9 cellular contexts compared by ENCODE assay signal in genomic region chr11:2137202-2138071, GRCh38. TPM values are rescaled to one million over a fixed set of nuclear protein-coding genes. Genes with fewer than 3 reads are reported as not detected.
A peak's percentile ranks its signal among the peaks of the same experiment; 100 is the strongest.
DNase-seq lines count a peak whose midpoint lies in the region; ATAC-seq and TF ChIP-seq lines count a peak whose summit lies in the region.
"Had no signal": no experiment of that assay in that cellular context is flagged by ENCODE, and none has a peak within 500 bp of the region (broad histone marks: within the 10 kb centered on the region; RNA-seq: fewer than 3 reads in every experiment).

No MANE protein-coding gene starts in this region.

- no peak for TF ChIP-seq CTCF in gastroesophageal sphincter (IDR thresholded peaks at IDR 0.05)

- peak overlapping the region; percentile 52; the same call in 1 of the 2 replicates for H3K27ac ChIP-seq in SJCRH30
- peak overlapping the region in 1 of 4 donors; percentile 46 for H3K27ac ChIP-seq in gastroesophageal sphincter
- H3K27ac ChIP-seq in rectal smooth muscle tissue (ENCODE audit: low read depth, low read length) = no peak overlapping the region

- no peak overlapping the region for H3K27ac Mint-ChIP-seq in activated naive CD4-positive, alpha-beta T cell treated with anti-CD3 and anti-CD28 coated beads, Interleukin-2, amount 50 U/mL, for 72 hours

- WGBS in gastroesophageal sphincter (ENCODE audit: low coverage in 1 of 2), 2 donors = 0 to 7% methylated on average over 2 to 3 of the region's 51 CpGs

- no peak for TF ChIP-seq EP300 in gastroesophageal sphincter (IDR thresholded peaks at IDR 0.05)

- H3K4me3 ChIP-seq in SJCRH30 (peak overlapping the region; percentile 85), gastroesophageal sphincter (peak overlapping the region in 1 of 2 donors; percentile 43), rectal smooth muscle tissue (ENCODE audit: low read length) (peak overlapping the region; percentile 15)

- H3K27me3 ChIP-seq in SJCRH30 = no peaks in the 10 kb centered on the region
- H3K27me3 ChIP-seq in gastroesophageal sphincter = peaks cover 99% of the 10 kb centered on the region
- H3K27me3 ChIP-seq in rectal smooth muscle tissue (ENCODE audit: control insufficient read depth, insufficient read depth, low read length) = peaks cover 23% of the 10 kb centered on the region

- H3K36me3 Mint-ChIP-seq in activated naive CD4-positive, alpha-beta T cell treated with anti-CD3 and anti-CD28 coated beads, Interleukin-2, amount 50 U/mL, for 72 hours = no peaks in the 10 kb centered on the region

- H3K36me3 ChIP-seq in SJCRH30 (peaks cover 53% of the 10 kb centered on the region), gastroesophageal sphincter (no peaks in the 10 kb centered on the region), rectal smooth muscle tissue (ENCODE audit: control insufficient read depth, insufficient read depth, low read length) (no peaks in the 10 kb centered on the region)

- TF ChIP-seq POLR2A in gastroesophageal sphincter (IDR thresholded peaks at IDR 0.05) = no peak

- H3K9me3 ChIP-seq in SJCRH30 (replicated peaks) (no peaks in the 10 kb centered on the region), gastroesophageal sphincter (no peaks in the 10 kb centered on the region)

- ATAC-seq in gastroesophageal sphincter (peak; percentile 63), GM21367 (IDR thresholded peaks at IDR 0.05; ENCODE audit: unreplicated experiment) (no peak), HG02588 (IDR thresholded peaks at IDR 0.05; ENCODE audit: unreplicated experiment) (no peak), HG03460 (IDR thresholded peaks at IDR 0.05; ENCODE audit: unreplicated experiment) (no peak)
- ATAC-seq in activated naive CD4-positive, alpha-beta T cell treated with anti-CD3 and anti-CD28 coated beads, Interleukin-2, amount 50 U/mL, for 72 hours = no peak

- DNase-seq in GM03348 (ENCODE audit: low spot score) (peak; percentile 77), SJCRH30 (peak; percentile 93 to 94)
- no peak for DNase-seq in activated naive CD4-positive, alpha-beta T cell treated with anti-CD3 and anti-CD28 coated beads, Interleukin-2, amount 50 U/mL, for 72 hours (ENCODE audit: low spot score in 2 of 2)

- no peaks in the 10 kb centered on the region for H3K9me3 Mint-ChIP-seq in activated naive CD4-positive, alpha-beta T cell treated with anti-CD3 and anti-CD28 coated beads, Interleukin-2, amount 50 U/mL, for 72 hours

- peaks cover 12% of the 10 kb centered on the region; the same call in 1 of the 2 replicates for H3K4me1 ChIP-seq in SJCRH30
- H3K4me1 ChIP-seq in gastroesophageal sphincter = peaks cover 0 to 42% (median 14%) of the 10 kb centered on the region in 3 donors
- no peaks in the 10 kb centered on the region for H3K4me1 ChIP-seq in rectal smooth muscle tissue (ENCODE audit: control insufficient read depth, insufficient read depth, low read length)

- H3K9ac ChIP-seq in rectal smooth muscle tissue (ENCODE audit: low read length) = no peak overlapping the region

RNA-seq across cellular contexts. Expression of gene IGF2, which starts 1.8 kb away (rescaled TPM):
- 513 and 574 TPM in 2 replicates for total RNA-seq in SJCRH30 (2014; rRNA removed; shearing (Covaris generic))
- 10 to 100 TPM in 3 of 4 donors, 1 to 10 TPM in 1; 8.7 to 49.5 (median 28.7) TPM for total RNA-seq in gastroesophageal sphincter
- 1 to 10 TPM in 1 of 2 donors, under 1 TPM in 1; 0.31 to 2.0 TPM for total RNA-seq in activated naive CD4-positive, alpha-beta T cell treated with anti-CD3 and anti-CD28 coated beads, Interleukin-2, amount 50 U/mL, for 72 hours

RNA-seq across cellular contexts. Expression of gene INS, which starts 23.6 kb away (rescaled TPM):
- total RNA-seq in SJCRH30 (2014; rRNA removed; shearing (Covaris generic)) = not detected in 2 replicates
- total RNA-seq in gastroesophageal sphincter = not detected
- not detected for total RNA-seq in activated naive CD4-positive, alpha-beta T cell treated with anti-CD3 and anti-CD28 coated beads, Interleukin-2, amount 50 U/mL, for 72 hours
- total RNA-seq: HT1080 had no signal

RNA-seq across cellular contexts. Expression of gene TH, which starts 34.2 kb away (rescaled TPM):
- not detected in 2 replicates for total RNA-seq in SJCRH30 (2014; rRNA removed; shearing (Covaris generic))
- total RNA-seq in gastroesophageal sphincter = under 1 TPM in 2 of 4 donors, not detected in 2; 0.27 TPM
- total RNA-seq in activated naive CD4-positive, alpha-beta T cell treated with anti-CD3 and anti-CD28 coated beads, Interleukin-2, amount 50 U/mL, for 72 hours = not detected
- total RNA-seq: HT1080 had no signal

Comparison
In these comparisons a context has a peak if more than half of its experiments do, and no peak if none do; other contexts are left out.
1. DNase-seq: peak in GM03348 (single experiment) and SJCRH30 (2 of 2); none in activated naive CD4-positive, alpha-beta T cell treated with anti-CD3 and anti-CD28 coated beads, Interleukin-2, amount 50 U/mL, for 72 hours (0 of 2).
2. RNA of gene IGF2, which starts 1.8 kb away (total RNA-seq): 513 to 574 TPM in SJCRH30; 8.7 to 49.5 TPM in gastroesophageal sphincter and 0.31 to 2.0 TPM in activated naive CD4-positive, alpha-beta T cell treated with anti-CD3 and anti-CD28 coated beads, Interleukin-2, amount 50 U/mL, for 72 hours; every median in the first group is over 10 times any median in the second.